Comparison of ENCODE assay signal across 9 cellular contexts in genomic region chr17:73595068-73595865, GRCh38. TPM values are rescaled to one million over a fixed set of nuclear protein-coding genes. Genes with fewer than 3 reads are reported as not detected.
DNase-seq lines count a peak whose midpoint lies in the region; ATAC-seq and TF ChIP-seq lines count a peak whose summit lies in the region.
"Had no signal": no experiment of that assay in that cellular context is flagged by ENCODE, and none has a peak within 500 bp of the region (broad histone marks: within the 10 kb centered on the region; RNA-seq: fewer than 3 reads in every experiment).

No MANE protein-coding gene starts in this region.

- TF ChIP-seq CTCF in BJ (IDR thresholded peaks at IDR 0.05; ENCODE audit: insufficient read depth, low read depth, low read length): 0 out of 2 replicates have a peak, but pooled peaks have one; percentile 11
- peak; percentile 55 for TF ChIP-seq CTCF in activated CD8-positive, alpha-beta T cell treated with anti-CD3 and anti-CD28 coated beads for 36 hours (IDR thresholded peaks at IDR 0.05)
- peak; percentile 13 to 18 for TF ChIP-seq CTCF in tibial artery (IDR thresholded peaks at IDR 0.05)

- H3K27ac ChIP-seq in iPS-20b (ENCODE audit: low read length): no peak overlapping the region
- no peak overlapping the region for H3K27ac ChIP-seq in tibial artery
- H3K27ac ChIP-seq: HL-60 had no signal

- H3K36me3 Mint-ChIP-seq in activated CD8-positive, alpha-beta T cell treated with anti-CD3 and anti-CD28 coated beads for 36 hours (ENCODE audit: low read depth): no peaks in the 10 kb centered on the region

- POLR2A ChIA-PET in BJ (lab: Charles Lee): no interaction called here
- POLR2A ChIA-PET in activated CD8-positive, alpha-beta T cell treated with anti-CD3 and anti-CD28 coated beads for 36 hours (lab: Charles Lee): no interaction called here

- H3K9ac ChIP-seq in iPS-20b (ENCODE audit: low read depth, low read length): peak overlapping the region; percentile 27; the same call in 1 of the 2 replicates

- intact Hi-C loops in activated CD8-positive, alpha-beta T cell treated with anti-CD3 and anti-CD28 coated beads for 36 hours (cut with micrococcal nuclease): no loop called here
- intact Hi-C loops in tibial artery (cut with DNase I; ENCODE audit: low total_unique reads): loop anchor here (10.0 kb wide), 1 partner anchor 120 kb away; no protein-coding TSS in a partner anchor

- H3K4me1 ChIP-seq in iPS-20b (ENCODE audit: insufficient read depth, low read length): no peaks in the 10 kb centered on the region; the same call in 1 of the 2 replicates
- H3K4me1 ChIP-seq in tibial artery: no peaks in the 10 kb centered on the region

- peaks cover 48% of the 10 kb centered on the region for H3K4me1 Mint-ChIP-seq in activated CD8-positive, alpha-beta T cell treated with anti-CD3 and anti-CD28 coated beads for 36 hours (ENCODE audit: low read depth)

- CTCF ChIA-PET in BJ (lab: Yijun Ruan, JAX): no interaction called here
- CTCF ChIA-PET in activated CD8-positive, alpha-beta T cell treated with anti-CD3 and anti-CD28 coated beads for 36 hours (lab: Charles Lee): interaction anchor here (1.6 to 2.0 kb wide), 3 partner anchors 46 to 165 kb away, joined by 4 to 9 read pairs (median 5); no protein-coding TSS in a partner anchor

- H3K27ac Mint-ChIP-seq in activated CD8-positive, alpha-beta T cell treated with anti-CD3 and anti-CD28 coated beads for 36 hours: peak overlapping the region; percentile 60

- H3K9me3 Mint-ChIP-seq in activated CD8-positive, alpha-beta T cell treated with anti-CD3 and anti-CD28 coated beads for 36 hours: no peaks in the 10 kb centered on the region

- peak; percentile 57 for ATAC-seq in activated CD8-positive, alpha-beta T cell treated with anti-CD3 and anti-CD28 coated beads for 36 hours
- ATAC-seq in HG03342 (IDR thresholded peaks at IDR 0.05; ENCODE audit: unreplicated experiment): no peak

- no peak overlapping the region for H3K4me3 Mint-ChIP-seq in activated CD8-positive, alpha-beta T cell treated with anti-CD3 and anti-CD28 coated beads for 36 hours

- DNase-seq in BJ (ENCODE audit: low read depth): no peak
- DNase-seq in H4 (ENCODE audit: low spot score): peak; percentile 38
- DNase-seq in activated CD8-positive, alpha-beta T cell treated with anti-CD3 and anti-CD28 coated beads for 36 hours: peak; percentile 73
- no peak for DNase-seq in tibial artery
- no peak for DNase-seq in NCI-H524 treated with DMSO at 0.1 percent for 48 hours (lab: John Stamatoyannopoulos, UW)
- no peak for DNase-seq in HT-29 (ENCODE audit: low spot score)

- no peaks in the 10 kb centered on the region for H3K9me3 ChIP-seq in iPS-20b (ENCODE audit: insufficient read depth, low read depth, low read length)
- no peaks in the 10 kb centered on the region for H3K9me3 ChIP-seq in tibial artery

- H3K36me3 ChIP-seq in BJ (ENCODE audit: control insufficient read depth, insufficient read depth, low read length) (no peaks in the 10 kb centered on the region), iPS-20b (ENCODE audit: insufficient read depth, low read depth, low read length) (no peaks in the 10 kb centered on the region), tibial artery (no peaks in the 10 kb centered on the region)

- H3K4me3 ChIP-seq in BJ (ENCODE audit: low read depth, low read length) (no peak overlapping the region), iPS-20b (ENCODE audit: low read length) (no peak overlapping the region), tibial artery (no peak overlapping the region)

- no peaks in the 10 kb centered on the region for H3K27me3 Mint-ChIP-seq in activated CD8-positive, alpha-beta T cell treated with anti-CD3 and anti-CD28 coated beads for 36 hours

- H3K27me3 ChIP-seq in BJ (ENCODE audit: control insufficient read depth, insufficient read depth, low read length): no peaks in the 10 kb centered on the region
- no peaks in the 10 kb centered on the region; the same call in 1 of the 2 replicates for H3K27me3 ChIP-seq in iPS-20b (ENCODE audit: insufficient read depth, low read length)
- peaks cover 0 to 23% of the 10 kb centered on the region in 2 donors for H3K27me3 ChIP-seq in tibial artery

RNA-seq across cellular contexts. Expression of gene SDK2, which starts 49.0 kb away (rescaled TPM):
- polyA plus RNA-seq in BJ (2011; rRNA removed): 0.02 and 0.04 TPM in 2 replicates
- polyA minus RNA-seq in BJ (2011; rRNA and poly(A)+ RNA removed): 0.14 and 0.15 TPM in 2 replicates
- 0.46 and 1.0 TPM in 2 replicates for total RNA-seq in H4 (2014; rRNA removed; shearing (Covaris generic))
- 1 to 10 TPM; 3.2 to 3.3 TPM for total RNA-seq in activated CD8-positive, alpha-beta T cell treated with anti-CD3 and anti-CD28 coated beads for 36 hours
- total RNA-seq in HT-29 (2014; rRNA removed; shearing (Covaris generic)): not detected in 2 replicates

Comparison
In these comparisons a context has a peak if more than half of its experiments do, and no peak if none do; other contexts are left out.
1. DNase-seq: peak in H4 (single experiment) and activated CD8-positive, alpha-beta T cell treated with anti-CD3 and anti-CD28 coated beads for 36 hours (single experiment); none in BJ (single experiment), tibial artery (0 of 2), NCI-H524 treated with DMSO at 0.1 percent for 48 hours (single experiment) and HT-29 (single experiment).
2. Peak in every context shown above with its lines, with median percentiles within 50 percentile points of each other: CTCF ChIP-seq.